ENCODE assay signal across 27 cellular contexts in genomic region chr3:170211668-170212067, GRCh38.
"Had no signal": no experiment of that assay in that cellular context is flagged by ENCODE, and none has a peak within 500 bp of the region (broad histone marks: within the 10 kb centered on the region; RNA-seq: fewer than 3 reads in every experiment).

No MANE protein-coding gene starts in this region.

- H3K27me3 Mint-ChIP-seq: type B pancreatic cell had no signal

- ATAC-seq: foreskin keratinocyte; gastroesophageal sphincter; heart left ventricle; left cardiac atrium; left lung; mucosa of descending colon; stimulated activated effector memory CD8-positive, alpha-beta T cell treated with anti-CD3 and anti-CD28 coated beads, Interleukin-12 subunit alpha, Interleukin-12 subunit beta, amount 100 ng/mL, for 72 hours; stimulated activated naive CD8-positive, alpha-beta T cell treated with anti-CD3 and anti-CD28 coated beads, Interleukin-15, Interleukin-2, amounts not matched to agents 100 U/mL and 50 U/mL, for 24 hours had no signal

- H3K27ac Mint-ChIP-seq: mesothelial cell of epicardium; naive B cell; nephron; neural progenitor cell; stimulated activated effector memory CD8-positive, alpha-beta T cell treated with anti-CD3 and anti-CD28 coated beads, Interleukin-12 subunit alpha, Interleukin-12 subunit beta, amount 100 ng/mL, for 72 hours; type B pancreatic cell had no signal

- H3K4me1 ChIP-seq: esophagus muscularis mucosa, foreskin keratinocyte, gastroesophageal sphincter, heart left ventricle, left lung, neural progenitor cell, prostate gland, right atrium auricular region, sigmoid colon, testis, tibial artery had no signal

- H3K36me3 ChIP-seq: esophagus muscularis mucosa, gastroesophageal sphincter, heart left ventricle, left lung, neural progenitor cell, prostate gland, right atrium auricular region, sigmoid colon, tibial artery had no signal

- DNase-seq: dermis blood vessel endothelial cell; effector memory CD4-positive, alpha-beta T cell; foreskin keratinocyte; heart left ventricle; hippocampal formation; left cardiac atrium; left lung; mesenchymal stem cell; mucosa of descending colon; naive B cell; sigmoid colon; stimulated activated CD4-positive, alpha-beta T cell treated with anti-CD3 and anti-CD28 coated beads, Interleukin-2, amount 100 ng/mL, for 24 hours; stimulated activated CD4-positive, alpha-beta T cell treated with anti-CD3 and anti-CD28 coated beads, Interleukin-4, amount 100 ng/mL, for 24 hours; stimulated activated naive CD8-positive, alpha-beta T cell treated with anti-CD3 and anti-CD28 coated beads, Interleukin-15, Interleukin-2, amounts not matched to agents 100 U/mL and 50 U/mL, for 24 hours; substantia nigra; testis; tibial artery had no signal

- H3K9me3 Mint-ChIP-seq: type B pancreatic cell had no signal

- H3K4me1 Mint-ChIP-seq: mesothelial cell of epicardium; naive B cell; nephron; neural progenitor cell; stimulated activated effector memory CD8-positive, alpha-beta T cell treated with anti-CD3 and anti-CD28 coated beads, Interleukin-12 subunit alpha, Interleukin-12 subunit beta, amount 100 ng/mL, for 72 hours had no signal

- H2AFZ ChIP-seq: neural progenitor cell had no signal

- H3K4me3 ChIP-seq: coronary artery, esophagus muscularis mucosa, gastroesophageal sphincter, heart left ventricle, left lung, mucosa of descending colon, neural progenitor cell, prostate gland, right atrium auricular region, sigmoid colon, testis, tibial artery had no signal

- H3K9ac ChIP-seq: neural progenitor cell had no signal

- H3K4me2 ChIP-seq: neural progenitor cell had no signal

- H3K9me3 ChIP-seq: esophagus muscularis mucosa, gastroesophageal sphincter, mucosa of descending colon, prostate gland, right atrium auricular region, sigmoid colon, testis had no signal

- H3K4me3 Mint-ChIP-seq: mesothelial cell of epicardium; naive B cell; nephron; neural progenitor cell; stimulated activated effector memory CD8-positive, alpha-beta T cell treated with anti-CD3 and anti-CD28 coated beads, Interleukin-12 subunit alpha, Interleukin-12 subunit beta, amount 100 ng/mL, for 72 hours; type B pancreatic cell had no signal

- H3K27me3 ChIP-seq: esophagus muscularis mucosa, gastroesophageal sphincter, left lung, neural progenitor cell, right atrium auricular region, sigmoid colon, testis had no signal

- H3K27ac ChIP-seq: coronary artery, esophagus muscularis mucosa, foreskin keratinocyte, gastroesophageal sphincter, heart left ventricle, left lung, neural progenitor cell, prostate gland, right atrium auricular region, sigmoid colon, testis, tibial artery had no signal

- H3K36me3 Mint-ChIP-seq: naive B cell; neural progenitor cell; stimulated activated effector memory CD8-positive, alpha-beta T cell treated with anti-CD3 and anti-CD28 coated beads, Interleukin-12 subunit alpha, Interleukin-12 subunit beta, amount 100 ng/mL, for 72 hours had no signal
